22 cellular contexts compared by ENCODE assay signal in the genomic region with DNA sequence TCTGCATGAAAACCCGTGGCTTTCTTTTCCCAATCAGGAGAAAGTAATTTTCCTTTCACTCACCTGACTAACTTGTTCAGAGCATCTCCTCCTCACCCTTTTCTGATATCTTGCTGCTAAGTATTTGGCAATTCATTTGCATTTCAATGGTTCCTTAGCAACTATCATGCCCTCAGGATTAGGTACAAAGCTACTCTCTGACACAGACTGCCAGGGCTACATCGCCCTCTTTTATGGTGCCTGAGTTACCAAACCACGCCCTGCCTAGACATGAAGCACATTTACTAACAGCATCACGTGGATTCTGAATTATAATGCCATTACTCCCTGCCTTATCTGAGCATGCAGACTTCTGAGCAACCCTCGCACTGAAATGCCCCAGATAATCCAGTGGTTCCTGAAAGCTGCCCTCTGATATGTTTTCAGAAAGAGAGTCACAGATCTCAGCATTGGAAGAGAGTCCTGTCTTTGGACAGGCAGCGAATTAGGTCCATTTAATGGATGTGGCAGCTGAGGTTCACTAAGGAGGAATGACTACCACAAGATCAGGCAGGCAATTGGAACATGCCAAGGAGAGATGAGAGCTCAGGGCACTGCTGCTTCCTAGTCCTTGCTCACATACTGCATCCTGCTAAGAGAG. TPM values are rescaled to one million over a fixed set of nuclear protein-coding genes. Genes with fewer than 3 reads are reported as not detected.
A peak's percentile ranks its signal among the peaks of the same experiment; 100 is the strongest.
DNase-seq lines count a peak whose midpoint lies in the region; ATAC-seq, FAIRE-seq and TF ChIP-seq lines count a peak whose summit lies in the region.
"Had no signal": no experiment of that assay in that cellular context is flagged by ENCODE, and none has a peak within 500 bp of the region (broad histone marks: within the 10 kb centered on the region; RNA-seq: fewer than 3 reads in every experiment).

No MANE protein-coding gene starts in this region.

- H3K9me3 ChIP-seq in kidney (ENCODE audit: control insufficient read depth in 1 of 2, low read length in 2 of 2) (no peaks in the 10 kb centered on the region), GM23248 (ENCODE audit: low read depth) (no peaks in the 10 kb centered on the region)
- H3K9me3 ChIP-seq: BE2C, pancreas, stomach, uterus had no signal

- intact Hi-C loops in kidney (cut with DNase I), result no loop called here

- no peaks in the 10 kb centered on the region for H3K9me2 ChIP-seq in GM23248 (ENCODE audit: insufficient read depth)

- ATAC-seq in GM18909 (IDR thresholded peaks at IDR 0.05; ENCODE audit: poor library complexity, unreplicated experiment) (peak; percentile 15), WTC11 (peak; percentile 65), memory B cell (ENCODE audit: low read depth) (no peak), GM21529 (IDR thresholded peaks at IDR 0.05; ENCODE audit: unreplicated experiment) (no peak), HG03342 (IDR thresholded peaks at IDR 0.05; ENCODE audit: unreplicated experiment) (no peak)
- ATAC-seq: HCT116, pancreas had no signal

- peak overlapping the region; percentile 37 for H3K4me3 Mint-ChIP-seq in WTC11
- no peak overlapping the region for H3K4me3 Mint-ChIP-seq in memory B cell
- H3K4me3 Mint-ChIP-seq: activated CD4-positive, alpha-beta memory T cell treated with anti-CD3 and anti-CD28 coated beads for 36 hours; activated T-cell treated with anti-CD3 and anti-CD28 coated beads, Interleukin-2, amount 50 U/mL, for 72 hours had no signal

- no peaks in the 10 kb centered on the region for H3K79me2 ChIP-seq in GM23248 (ENCODE audit: insufficient read depth)

- no peak overlapping the region for H3K9ac ChIP-seq in kidney (ENCODE audit: low read length in 2 of 2)
- no peak overlapping the region for H3K9ac ChIP-seq in GM23248

- no peaks in the 10 kb centered on the region for H3K9me3 Mint-ChIP-seq in WTC11
- H3K9me3 Mint-ChIP-seq in memory B cell, result no peaks in the 10 kb centered on the region

- POLR2A ChIA-PET in WTC11 (lab: Charles Lee), result interaction anchor here (0.7 kb wide), 1 partner anchor 428 kb away, joined by 3 read pairs; no protein-coding TSS in a partner anchor

- H3K27ac Mint-ChIP-seq in WTC11 (peak overlapping the region; percentile 96), memory B cell (peak overlapping the region; percentile 0)
- H3K27ac Mint-ChIP-seq: activated CD4-positive, alpha-beta memory T cell treated with anti-CD3 and anti-CD28 coated beads for 36 hours; activated T-cell treated with anti-CD3 and anti-CD28 coated beads, Interleukin-2, amount 50 U/mL, for 72 hours had no signal

- H3K4me2 ChIP-seq in GM23248 (ENCODE audit: unreplicated experiment), result no peak overlapping the region
- H3K4me2 ChIP-seq: smooth muscle cell had no signal

- H3K4me1 Mint-ChIP-seq in WTC11, result peaks cover 55% of the 10 kb centered on the region
- H3K4me1 Mint-ChIP-seq in memory B cell, result peaks cover 12% of the 10 kb centered on the region

- in situ Hi-C loops in GM23248 (cut with MboI), result no loop called here

- no peaks in the 10 kb centered on the region for H3K27me3 ChIP-seq in GM23248 (replicated peaks; ENCODE audit: insufficient read depth)
- H3K27me3 ChIP-seq: pancreas, uterus had no signal

- H3K36me3 ChIP-seq in kidney (ENCODE audit: control insufficient read depth in 1 of 2, insufficient read depth in 2 of 2, low read length in 2 of 2) (no peaks in the 10 kb centered on the region), GM23248 (ENCODE audit: low read depth) (no peaks in the 10 kb centered on the region)
- H3K36me3 ChIP-seq: BE2C, pancreas, stomach, uterus had no signal

- no peaks in the 10 kb centered on the region for H3F3A ChIP-seq in GM23248 (ENCODE audit: insufficient read depth)

- H3K36me3 Mint-ChIP-seq in WTC11 (no peaks in the 10 kb centered on the region), memory B cell (no peaks in the 10 kb centered on the region)
- H3K36me3 Mint-ChIP-seq: activated CD4-positive, alpha-beta memory T cell treated with anti-CD3 and anti-CD28 coated beads for 36 hours had no signal

- no peak overlapping the region for H3K27ac ChIP-seq in kidney (ENCODE audit: low read depth in 2 of 2, low read length in 2 of 2)
- H3K27ac ChIP-seq in GM23248, result no peak overlapping the region
- H3K27ac ChIP-seq: HL-60, pancreas, stomach, uterus had no signal

- CTCF ChIA-PET in WTC11 (lab: Charles Lee), result interaction anchor here (1.0 to 3.6 kb wide), 5 partner anchors 13 to 646 kb away, joined by 3 to 32 read pairs (median 3); a partner anchor contains a TSS

- TF ChIP-seq CTCF in WTC11 (IDR thresholded peaks at IDR 0.05), result no peak
- TF ChIP-seq CTCF in kidney (IDR thresholded peaks at IDR 0.05; ENCODE audit: borderline replicate concordance, extremely low read depth, insufficient read depth), result no peak

- H3K27me3 Mint-ChIP-seq in WTC11 (ENCODE audit: low read depth) (no peaks in the 10 kb centered on the region; the same call in 1 of the 2 replicates), memory B cell (peaks cover 5% of the 10 kb centered on the region)

- WGBS in GM23248 (ENCODE audit: low coverage in 1 of 2, low lambda C conversion rate in 2 of 2, missing lambda C conversion rate in 2 of 2), 2 experiments, result 70 to 72% methylated on average over 6 of the region's 6 CpGs

- H3K4me1 ChIP-seq in kidney (ENCODE audit: control insufficient read depth in 1 of 2, insufficient read depth in 1 of 2, low read depth in 1 of 2, low read length in 2 of 2), result no peaks in the 10 kb centered on the region
- H3K4me1 ChIP-seq in GM23248 (ENCODE audit: insufficient read depth), result no peaks in the 10 kb centered on the region
- H3K4me1 ChIP-seq: BE2C, pancreas, uterus had no signal

- H3K4me3 ChIP-seq in kidney (ENCODE audit: low read length in 2 of 2) (no peak overlapping the region), GM23248 (no peak overlapping the region)
- H3K4me3 ChIP-seq: pancreas, smooth muscle cell, stomach, uterus had no signal

- FAIRE-seq in kidney (lab: Jason Lieb, UNC), result no peak
- FAIRE-seq: endothelial cell of umbilical vein, pancreas, TTC549 had no signal

- peak; percentile 59 for DNase-seq in NCI-H1436 (lab: John Stamatoyannopoulos, UW)
- no peak for DNase-seq in WTC11 (ENCODE audit: low spot score)
- DNase-seq in memory B cell (ENCODE audit: low spot score in 2 of 2), result no peak
- DNase-seq in kidney, result no peak
- no peak for DNase-seq in GM23248
- DNase-seq: activated CD4-positive, alpha-beta memory T cell treated with anti-CD3 and anti-CD28 coated beads for 36 hours; activated T-cell treated with anti-CD3 and anti-CD28 coated beads, Interleukin-2, amount 50 U/mL, for 72 hours; BE2C; glutamatergic neuron; kidney glomerular epithelial cell; NCI-H1930; pancreas; stomach; uterus had no signal

- no peak overlapping the region for H2AFZ ChIP-seq in GM23248

- no peaks in the 10 kb centered on the region for H4K20me1 ChIP-seq in GM23248 (ENCODE audit: insufficient read depth)

TF ChIP-seq in WTC11, 78 proteins besides CTCF, POLR2A, EP300 and RAD21:
- TF ChIP-seq, protein P1, sequence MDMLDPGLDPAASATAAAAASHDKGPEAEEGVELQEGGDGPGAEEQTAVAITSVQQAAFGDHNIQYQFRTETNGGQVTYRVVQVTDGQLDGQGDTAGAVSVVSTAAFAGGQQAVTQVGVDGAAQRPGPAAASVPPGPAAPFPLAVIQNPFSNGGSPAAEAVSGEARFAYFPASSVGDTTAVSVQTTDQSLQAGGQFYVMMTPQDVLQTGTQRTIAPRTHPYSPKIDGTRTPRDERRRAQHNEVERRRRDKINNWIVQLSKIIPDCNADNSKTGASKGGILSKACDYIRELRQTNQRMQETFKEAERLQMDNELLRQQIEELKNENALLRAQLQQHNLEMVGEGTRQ (CRISPR knock-in tag; IDR thresholded peaks at IDR 0.05), result peak; percentile 22; the same call in 1 of the 2 replicates
- TF ChIP-seq FOXP1 (CRISPR knock-in tag; IDR thresholded peaks at IDR 0.05; ENCODE audit: borderline replicate concordance), result no peak

RNA-seq across cellular contexts. Expression of a gene that starts 14.5 kb away (rescaled TPM):
- total RNA-seq in WTC11 (2021) (7.0 to 9.9 TPM (median 8.2 TPM) in 3 replicates), kidney (3.2 TPM)
- polyA plus RNA-seq in kidney (ENCODE audit: insufficient read depth, low read depth, low replicate concordance) (0.39 TPM), GM23248 (2016; fragmentation: Nextera tagmentation; extraction: Ambion mirVana) (0.81 and 1.1 TPM in 2 replicates)
- total RNA-seq in GM23248 (2014; rRNA removed; shearing (Covaris generic)), result 0.43 and 1.6 TPM in 2 replicates

Comparison
In these comparisons a context has a peak if more than half of its experiments do, and no peak if none do; other contexts are left out.
1. ATAC-seq: peak in GM18909 (single experiment) and WTC11 (single experiment); none in memory B cell (single experiment), GM21529 (single experiment) and HG03342 (single experiment).